ENCODE assay signal across 18 cellular contexts in the genomic region with DNA sequence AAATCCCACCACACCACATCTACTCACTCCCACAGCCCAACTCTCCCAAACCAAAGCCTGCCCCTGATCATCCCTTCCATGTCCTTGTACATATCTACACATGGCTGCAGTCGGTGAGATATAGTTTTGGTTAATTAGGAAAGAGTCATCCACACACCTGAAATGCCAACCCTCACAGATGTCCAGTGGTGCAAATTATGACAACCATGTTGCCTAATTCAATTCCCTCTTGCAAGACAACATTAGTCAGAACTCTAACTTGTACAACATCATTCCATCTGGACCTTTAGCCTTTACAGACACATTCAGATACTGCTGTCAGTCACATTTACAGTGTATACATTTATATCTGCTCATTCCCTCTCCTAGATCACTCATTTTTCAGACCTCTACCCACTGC. TPM values are rescaled to one million over a fixed set of nuclear protein-coding genes. Genes with fewer than 3 reads are reported as not detected.
A peak's percentile ranks its signal among the peaks of the same experiment; 100 is the strongest.
DNase-seq lines count a peak whose midpoint lies in the region; ATAC-seq and TF ChIP-seq lines count a peak whose summit lies in the region.
"Had no signal": no experiment of that assay in that cellular context is flagged by ENCODE, and none has a peak within 500 bp of the region (broad histone marks: within the 10 kb centered on the region; RNA-seq: fewer than 3 reads in every experiment).

No MANE protein-coding gene starts in this region.

- no peaks in the 10 kb centered on the region for H3K9me3 Mint-ChIP-seq in activated T-cell treated with anti-CD3 and anti-CD28 coated beads, Interleukin-2, amount 50 U/mL, for 24 hours
- no peaks in the 10 kb centered on the region for H3K9me3 Mint-ChIP-seq in endothelial cell (ENCODE audit: unreplicated experiment)
- H3K9me3 Mint-ChIP-seq in stimulated activated naive B cell treated with anti-CD40 and anti-IgM and Interleukin-4, amounts not matched to agents 10 μg/mL and 1 μg/mL and 100 μg/mL, for 72 hours: no peaks in the 10 kb centered on the region
- H3K9me3 Mint-ChIP-seq: CD4-positive, alpha-beta T cell had no signal

- ATAC-seq in T-helper 17 cell: no peak
- no peak for ATAC-seq in stimulated activated naive B cell treated with anti-CD40 and anti-IgM and Interleukin-4, amounts not matched to agents 10 μg/mL and 1 μg/mL and 100 μg/mL, for 72 hours (replicated peaks)
- ATAC-seq in GM18909 (IDR thresholded peaks at IDR 0.05; ENCODE audit: poor library complexity, unreplicated experiment): no peak
- ATAC-seq: Right ventricle myocardium inferior had no signal

- no peaks in the 10 kb centered on the region for H3K4me1 Mint-ChIP-seq in activated T-cell treated with anti-CD3 and anti-CD28 coated beads, Interleukin-2, amount 50 U/mL, for 24 hours (ENCODE audit: low read depth)
- peaks cover 11% of the 10 kb centered on the region for H3K4me1 Mint-ChIP-seq in T-helper 17 cell
- H3K4me1 Mint-ChIP-seq in endothelial cell (ENCODE audit: unreplicated experiment): peaks cover 68% of the 10 kb centered on the region
- H3K4me1 Mint-ChIP-seq in stimulated activated naive B cell treated with anti-CD40 and anti-IgM and Interleukin-4, amounts not matched to agents 10 μg/mL and 1 μg/mL and 100 μg/mL, for 72 hours: peaks cover 0 to 6% of the 10 kb centered on the region in 2 donors
- H3K4me1 Mint-ChIP-seq: B cell had no signal

- no peaks in the 10 kb centered on the region for H3K27me3 Mint-ChIP-seq in activated T-cell treated with anti-CD3 and anti-CD28 coated beads, Interleukin-2, amount 50 U/mL, for 24 hours
- H3K27me3 Mint-ChIP-seq in T-helper 17 cell: no peaks in the 10 kb centered on the region
- H3K27me3 Mint-ChIP-seq in endothelial cell (ENCODE audit: unreplicated experiment): peaks cover 8% of the 10 kb centered on the region
- H3K27me3 Mint-ChIP-seq in stimulated activated naive B cell treated with anti-CD40 and anti-IgM and Interleukin-4, amounts not matched to agents 10 μg/mL and 1 μg/mL and 100 μg/mL, for 72 hours: no peaks in the 10 kb centered on the region
- H3K27me3 Mint-ChIP-seq: B cell; CD4-positive, alpha-beta T cell had no signal

- no peak overlapping the region for H3K4me3 Mint-ChIP-seq in activated T-cell treated with anti-CD3 and anti-CD28 coated beads, Interleukin-2, amount 50 U/mL, for 24 hours
- H3K4me3 Mint-ChIP-seq in T-helper 17 cell (no peak overlapping the region), endothelial cell (ENCODE audit: unreplicated experiment) (peak overlapping the region; percentile 21)
- H3K4me3 Mint-ChIP-seq in stimulated activated naive B cell treated with anti-CD40 and anti-IgM and Interleukin-4, amounts not matched to agents 10 μg/mL and 1 μg/mL and 100 μg/mL, for 72 hours: no peak overlapping the region
- H3K4me3 Mint-ChIP-seq: B cell; CD4-positive, alpha-beta T cell had no signal

- peaks cover 97% of the 10 kb centered on the region for H3K36me3 Mint-ChIP-seq in activated T-cell treated with anti-CD3 and anti-CD28 coated beads, Interleukin-2, amount 50 U/mL, for 24 hours (ENCODE audit: low read depth)
- H3K36me3 Mint-ChIP-seq in T-helper 17 cell (ENCODE audit: low read depth): peaks cover 16% of the 10 kb centered on the region
- H3K36me3 Mint-ChIP-seq in endothelial cell (ENCODE audit: low read depth, unreplicated experiment): peaks cover 62% of the 10 kb centered on the region
- peaks cover 44 to 71% of the 10 kb centered on the region in 2 donors for H3K36me3 Mint-ChIP-seq in stimulated activated naive B cell treated with anti-CD40 and anti-IgM and Interleukin-4, amounts not matched to agents 10 μg/mL and 1 μg/mL and 100 μg/mL, for 72 hours

- no peaks in the 10 kb centered on the region for H3K9me3 ChIP-seq in T-helper 17 cell (ENCODE audit: control insufficient read depth, low read length, poor library complexity, severe bottlenecking)
- H3K9me3 ChIP-seq: Peyer's patch had no signal

- peak overlapping the region; percentile 7 for H3K27ac Mint-ChIP-seq in activated T-cell treated with anti-CD3 and anti-CD28 coated beads, Interleukin-2, amount 50 U/mL, for 24 hours
- peak overlapping the region; percentile 8 for H3K27ac Mint-ChIP-seq in T-helper 17 cell
- no peak overlapping the region for H3K27ac Mint-ChIP-seq in endothelial cell (ENCODE audit: unreplicated experiment)
- H3K27ac Mint-ChIP-seq in stimulated activated naive B cell treated with anti-CD40 and anti-IgM and Interleukin-4, amounts not matched to agents 10 μg/mL and 1 μg/mL and 100 μg/mL, for 72 hours: peak overlapping the region; percentile 9
- H3K27ac Mint-ChIP-seq: B cell; CD4-positive, alpha-beta T cell had no signal

- no peak for TF ChIP-seq CTCF in endothelial cell (IDR thresholded peaks at IDR 0.05; ENCODE audit: unreplicated experiment)

- DNase-seq in activated T-cell treated with anti-CD3 and anti-CD28 coated beads, Interleukin-2, amount 50 U/mL, for 24 hours: no peak
- no peak for DNase-seq in activated T-cell treated with anti-CD3 and anti-CD28 coated beads for 4 hours
- no peak for DNase-seq in T-helper 17 cell
- DNase-seq in endothelial cell (ENCODE audit: low spot score): no peak
- no peak for DNase-seq in stimulated activated naive B cell treated with anti-CD40 and anti-IgM and Interleukin-4, amounts not matched to agents 10 μg/mL and 1 μg/mL and 100 μg/mL, for 72 hours
- no peak for DNase-seq in activated CD4-positive, CD25-positive, alpha-beta regulatory T cell treated with anti-CD3 and anti-CD28 coated beads, Interleukin-2, amount 50 U/mL, for 72 hours
- no peak for DNase-seq in NOMO-1 treated with DMSO at 0.1 percent for 48 hours (lab: John Stamatoyannopoulos, UW; ENCODE audit: unreplicated experiment)
- DNase-seq: CD4-positive, alpha-beta T cell; DMS79; KG1; NCI-H1092; NCI-H146; NCI-H2081; NCI-H524; Peyer's patch had no signal

RNA-seq across cellular contexts. Expression of gene TUBGCP4, which starts 41.2 kb away (rescaled TPM):
- total RNA-seq in T-helper 17 cell: 10 to 100 TPM; 11.0 to 13.1 TPM
- 14.6 TPM for total RNA-seq in endothelial cell (ENCODE audit: unreplicated experiment)

RNA-seq across cellular contexts. Expression of gene ZSCAN29, which starts 41.3 kb away (rescaled TPM):
- total RNA-seq in T-helper 17 cell (10 to 100 TPM; 12.5 to 15.9 TPM), endothelial cell (ENCODE audit: unreplicated experiment) (45.5 TPM)
